Comparison of ENCODE assay signal across 3 cellular contexts in the genomic region with DNA sequence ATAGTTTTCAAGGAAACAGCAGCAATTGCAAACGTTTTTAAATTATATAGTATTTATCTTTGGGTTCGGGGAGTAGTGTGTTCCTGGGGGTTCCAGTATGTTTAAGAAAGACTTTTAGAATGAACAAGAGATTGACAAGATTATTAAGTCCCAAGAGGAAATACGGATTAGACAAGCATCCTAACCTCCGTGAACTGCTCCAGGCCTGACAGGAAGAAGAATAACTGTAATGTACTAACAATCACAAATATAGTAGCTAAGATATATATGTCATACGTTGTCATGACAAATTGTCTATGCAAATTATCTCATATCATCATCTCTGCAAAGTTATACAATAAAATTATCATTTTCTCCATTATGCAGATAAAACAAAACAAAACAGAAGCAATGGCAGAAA.
"Had no signal": no experiment of that assay in that cellular context is flagged by ENCODE, and none has a peak within 500 bp of the region (broad histone marks: within the 10 kb centered on the region; RNA-seq: fewer than 3 reads in every experiment).

No MANE protein-coding gene starts in this region.

- ATAC-seq: GM12878 had no signal

- H3K4me3 ChIP-seq: GM12878 had no signal

- DNase-seq: GDM1, GF-D8 had no signal
